17 cellular contexts compared by ENCODE assay signal in genomic region chr14:51871846-51872245, GRCh38. TPM values are rescaled to one million over a fixed set of nuclear protein-coding genes. Genes with fewer than 3 reads are reported as not detected.
DNase-seq lines count a peak whose midpoint lies in the region; ATAC-seq, FAIRE-seq and TF ChIP-seq lines count a peak whose summit lies in the region.
"Had no signal": no experiment of that assay in that cellular context is flagged by ENCODE, and none has a peak within 500 bp of the region (broad histone marks: within the 10 kb centered on the region; RNA-seq: fewer than 3 reads in every experiment).

No MANE protein-coding gene starts in this region.

- no peak overlapping the region for H3K9ac ChIP-seq in SK-N-SH
- H3K9ac ChIP-seq in neural progenitor cell: no peak overlapping the region

- TF ChIP-seq EP300 in SK-N-SH (IDR thresholded peaks at IDR 0.05; ENCODE audit: borderline replicate concordance in 1 of 2, low read depth in 1 of 2, low read length in 1 of 2): no peak

- H3K27me3 Mint-ChIP-seq in activated T-helper 17 cell treated with anti-CD3 and anti-CD28 coated beads, Interleukin-2, amount 50 U/mL, for 72 hours: no peaks in the 10 kb centered on the region
- H3K27me3 Mint-ChIP-seq in neural progenitor cell (ENCODE audit: insufficient read depth, low read depth): no peaks in the 10 kb centered on the region

- H3K9me3 ChIP-seq in SK-N-SH (no peaks in the 10 kb centered on the region), neural progenitor cell (ENCODE audit: low read depth) (no peaks in the 10 kb centered on the region)
- H3K9me3 ChIP-seq: Caco-2, thoracic aorta had no signal

- H3K4me1 Mint-ChIP-seq in activated T-helper 17 cell treated with anti-CD3 and anti-CD28 coated beads, Interleukin-2, amount 50 U/mL, for 72 hours: peaks cover 35% of the 10 kb centered on the region
- H3K4me1 Mint-ChIP-seq in neural progenitor cell: peaks cover 22% of the 10 kb centered on the region

- TF ChIP-seq CTCF in SK-N-SH (IDR thresholded peaks at IDR 0.05) (no peak), neural progenitor cell (IDR thresholded peaks at IDR 0.05) (no peak)

- H3K9me2 ChIP-seq in SK-N-SH: no peaks in the 10 kb centered on the region

- WGBS in SK-N-SH (ENCODE audit: low lambda C conversion rate): 52% methylated on average over 2 of the region's 2 CpGs

- no peak for DNase-seq in SK-N-SH
- DNase-seq in GM19239 (ENCODE audit: insufficient read length, low spot score): no peak
- DNase-seq in neural progenitor cell (ENCODE audit: low spot score): no peak
- no peak for DNase-seq in GF-D8 (lab: John Stamatoyannopoulos, UW)
- DNase-seq: ACHN; activated effector memory CD4-positive, alpha-beta T cell treated with Interleukin-2 at 50 U/mL for 16 hours; Caco-2; GDM1; left ventricle myocardium superior; NCI-H2029 treated with DMSO at 0.1 percent for 48 hours; NCI-H526 had no signal

- H3K4me2 ChIP-seq in SK-N-SH (no peak overlapping the region), neural progenitor cell (no peak overlapping the region)

- peaks cover 7% of the 10 kb centered on the region for H3F3A ChIP-seq in SK-N-SH (replicated peaks; ENCODE audit: insufficient read depth)
- H3F3A ChIP-seq in neural progenitor cell (ENCODE audit: low read depth): no peaks in the 10 kb centered on the region

- no peaks in the 10 kb centered on the region for H3K9me3 Mint-ChIP-seq in activated T-helper 17 cell treated with anti-CD3 and anti-CD28 coated beads, Interleukin-2, amount 50 U/mL, for 72 hours
- no peaks in the 10 kb centered on the region for H3K9me3 Mint-ChIP-seq in neural progenitor cell
- H3K9me3 Mint-ChIP-seq: nephron had no signal

- peak; percentile 31 for FAIRE-seq in GM19239 (lab: Jason Lieb, UNC)

- H3K36me3 Mint-ChIP-seq in activated T-helper 17 cell treated with anti-CD3 and anti-CD28 coated beads, Interleukin-2, amount 50 U/mL, for 72 hours (ENCODE audit: low read depth): peaks cover 45% of the 10 kb centered on the region
- H3K36me3 Mint-ChIP-seq in neural progenitor cell: peaks cover 2% of the 10 kb centered on the region

- POLR2A ChIA-PET in SK-N-SH (lab: Yijun Ruan, JAX): interaction anchor here (0.5 kb wide), 1 partner anchor 632 kb away, joined by 3 read pairs; the partner anchor contains the start of gene TMX1

- peak overlapping the region; percentile 52 for H3K4me3 Mint-ChIP-seq in activated T-helper 17 cell treated with anti-CD3 and anti-CD28 coated beads, Interleukin-2, amount 50 U/mL, for 72 hours
- H3K4me3 Mint-ChIP-seq in neural progenitor cell: no peak overlapping the region
- H3K4me3 Mint-ChIP-seq: nephron had no signal

- no peak overlapping the region for H2AFZ ChIP-seq in SK-N-SH (ENCODE audit: low read depth)
- H2AFZ ChIP-seq in neural progenitor cell (replicated peaks): no peak overlapping the region

- H3K27ac ChIP-seq in SK-N-SH (ENCODE audit: low read depth in 2 of 2, low read length in 1 of 2) (peak overlapping the region; percentile 36 to 86; a peak in 2 of 4 replicates), neural progenitor cell (no peak overlapping the region)
- H3K27ac ChIP-seq: thoracic aorta had no signal

- H3K36me3 ChIP-seq in SK-N-SH (replicated peaks in 1 of 2; ENCODE audit: control insufficient read depth in 1 of 2, insufficient read depth in 2 of 2, low read length in 1 of 2) (no peaks in the 10 kb centered on the region), neural progenitor cell (no peaks in the 10 kb centered on the region)
- H3K36me3 ChIP-seq: thoracic aorta had no signal

- H3K4me3 ChIP-seq in SK-N-SH (ENCODE audit: low read depth in 2 of 2, low read length in 1 of 2) (no peak overlapping the region), neural progenitor cell (no peak overlapping the region)
- H3K4me3 ChIP-seq: thoracic aorta had no signal

- H3K27me3 ChIP-seq in SK-N-SH (ENCODE audit: insufficient read depth): no peaks in the 10 kb centered on the region
- no peaks in the 10 kb centered on the region for H3K27me3 ChIP-seq in neural progenitor cell

- TF ChIP-seq RAD21 in SK-N-SH (IDR thresholded peaks at IDR 0.05; ENCODE audit: low read length): no peak

- H3K79me2 ChIP-seq in SK-N-SH (ENCODE audit: insufficient read depth) (peaks cover 61% of the 10 kb centered on the region), neural progenitor cell (ENCODE audit: low read depth) (peaks cover 7% of the 10 kb centered on the region)

- peak overlapping the region; percentile 93 for H3K27ac Mint-ChIP-seq in activated T-helper 17 cell treated with anti-CD3 and anti-CD28 coated beads, Interleukin-2, amount 50 U/mL, for 72 hours
- H3K27ac Mint-ChIP-seq in neural progenitor cell: peak overlapping the region; percentile 26
- H3K27ac Mint-ChIP-seq: nephron had no signal

- ATAC-seq in SK-N-SH treated with all-trans-retinoic acid at 6 μM for 48 hours: no peak
- peak; percentile 5 for ATAC-seq in activated T-helper 17 cell treated with anti-CD3 and anti-CD28 coated beads, Interleukin-2, amount 50 U/mL, for 72 hours (replicated peaks)
- ATAC-seq in GM18498 (IDR thresholded peaks at IDR 0.05; ENCODE audit: unreplicated experiment): no peak
- no peak for ATAC-seq in HG02884 (IDR thresholded peaks at IDR 0.05; ENCODE audit: unreplicated experiment)
- ATAC-seq: left ventricle myocardium superior had no signal

- CTCF ChIA-PET in SK-N-SH (lab: Yijun Ruan, JAX): interaction anchor here (1.0 to 1.8 kb wide), 2 partner anchors 18 to 107 kb away, joined by 3 to 8 read pairs; no protein-coding TSS in a partner anchor

- H3K4me1 ChIP-seq in SK-N-SH (ENCODE audit: control insufficient read depth in 1 of 2, insufficient read depth in 2 of 2, low read depth in 1 of 2, low read length in 1 of 2) (peaks cover 8 to 44% of the 10 kb centered on the region in 2 experiments; a peak in 2 of 4 replicates), neural progenitor cell (no peaks in the 10 kb centered on the region)

- no peaks in the 10 kb centered on the region for H4K20me1 ChIP-seq in SK-N-SH (ENCODE audit: insufficient read depth)
- peaks cover 6% of the 10 kb centered on the region for H4K20me1 ChIP-seq in neural progenitor cell (ENCODE audit: low read depth)

TF ChIP-seq in SK-N-SH, 30 proteins besides CTCF, POLR2A, EP300 and RAD21:
- no peak for TF ChIP-seq NFIC (IDR thresholded peaks at IDR 0.05; ENCODE audit: borderline replicate concordance)
- no peak for TF ChIP-seq SMC3 (IDR thresholded peaks at IDR 0.05; ENCODE audit: low read depth, low read length)

TF ChIP-seq in SK-N-SH treated with all-trans-retinoic acid at 6 μM for 48 hours, 23 proteins besides CTCF, POLR2A, EP300 and RAD21:
- TF ChIP-seq ZNF70 (CRISPR knock-in tag; IDR thresholded peaks at IDR 0.05): no peak
- no peak for TF ChIP-seq CSDC2 (CRISPR knock-in tag; IDR thresholded peaks at IDR 0.05)

RNA-seq across cellular contexts. Expression of gene GNG2, which starts 11.4 kb away (rescaled TPM):
- polyA plus RNA-seq in SK-N-SH (2012; rRNA removed): 17.8 and 19.1 TPM in 2 replicates
- 25.2 and 29.0 TPM in 2 replicates for polyA plus RNA-seq in SK-N-SH (2012; cell fraction: cytosol; rRNA removed)
- 8.2 and 8.9 TPM in 2 replicates for polyA plus RNA-seq in SK-N-SH (2012; cell fraction: nucleus; rRNA removed)
- total RNA-seq in activated T-helper 17 cell treated with anti-CD3 and anti-CD28 coated beads, Interleukin-2, amount 50 U/mL, for 72 hours: 100 to 1,000 TPM in 1 of 2 donors, 10 to 100 TPM in 1; 99.1 to 132 TPM
- 44.4 and 56.8 TPM in 2 replicates for total RNA-seq in neural progenitor cell (ENCODE audit: low replicate concordance)
